8 cellular contexts compared by ENCODE assay signal in the genomic region with DNA sequence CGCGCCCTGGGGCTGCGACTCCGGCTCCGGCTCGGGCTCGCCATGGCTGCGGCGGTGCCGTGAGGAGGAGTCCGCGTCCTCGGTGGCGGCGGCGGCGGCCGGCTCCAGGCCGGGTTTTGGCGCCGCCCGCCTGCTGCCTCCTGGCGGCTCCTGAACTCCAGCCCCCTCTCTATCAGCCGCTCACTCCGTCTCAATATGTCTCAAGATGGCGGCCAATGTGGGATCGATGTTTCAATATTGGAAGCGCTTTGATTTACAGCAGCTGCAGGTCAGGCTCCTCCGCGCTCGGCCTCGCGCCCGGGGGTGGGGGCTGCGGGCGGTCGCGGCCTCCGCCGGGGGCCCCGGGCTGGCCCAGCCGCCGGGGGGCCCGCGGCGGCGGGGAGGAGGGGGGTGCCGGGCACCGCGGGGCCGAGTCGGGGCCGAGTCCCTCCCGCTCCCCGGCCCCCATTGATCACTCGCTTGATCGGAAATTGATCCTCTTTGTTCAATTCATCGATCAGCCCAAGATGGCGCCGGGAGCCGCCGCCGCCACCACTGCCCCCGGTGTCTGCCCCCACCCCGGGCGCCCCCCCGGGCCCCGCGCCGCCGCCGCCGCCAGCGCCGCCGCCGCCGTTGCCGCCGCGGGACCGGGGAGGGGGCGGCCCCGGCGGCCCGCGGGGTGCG. TPM values are rescaled to one million over a fixed set of nuclear protein-coding genes. Genes with fewer than 3 reads are reported as not detected.
DNase-seq lines count a peak whose midpoint lies in the region; ATAC-seq, FAIRE-seq and TF ChIP-seq lines count a peak whose summit lies in the region.

No MANE protein-coding gene starts in this region.

- H3K36me3 ChIP-seq in K562 (ENCODE audit: control insufficient read depth, insufficient read depth, low read length) = peaks cover 14% of the 10 kb centered on the region; the same call in 2 of the 3 replicates

- peaks cover 55% of the 10 kb centered on the region for H3K79me2 ChIP-seq in K562 (ENCODE audit: control insufficient read depth, insufficient read depth, low read length)

- no peak for TF ChIP-seq EP300 in K562 (IDR thresholded peaks at IDR 0.05; ENCODE audit: low read length)

- peak overlapping the region; percentile 72; the same call in 1 of the 2 replicates for H3K4me2 ChIP-seq in K562 (ENCODE audit: insufficient read depth, low read length)

- peak; percentile 48 for DNase-seq in GM12864 (ENCODE audit: low read depth)
- peak; percentile 17 for DNase-seq in NCI-H1694 (lab: John Stamatoyannopoulos, UW)
- DNase-seq in T-helper 22 cell (ENCODE audit: low read depth) = peak; percentile 54
- peak; percentile 82 to 89 (median 85) for DNase-seq in K562 (ENCODE audit: extremely low read depth in 1 of 4, low spot score in 3 of 4)
- peak; percentile 40 for DNase-seq in skeletal muscle cell (ENCODE audit: low read depth)
- DNase-seq in GOT3 (lab: John Stamatoyannopoulos, UW) = no peak

- TF ChIP-seq RAD21 in K562 (CRISPR knock-in tag; conservative IDR thresholded peaks at IDR 0.05 in 1 of 2, IDR thresholded peaks at IDR 0.05 in 1 of 2) = no peak

- POLR2A ChIA-PET in K562 (lab: Yijun Ruan, JAX) = no interaction called here

- H4K20me1 ChIP-seq in K562 (replicated peaks; ENCODE audit: control insufficient read depth, insufficient read depth, low read length) = peaks cover 23% of the 10 kb centered on the region

- no peaks in the 10 kb centered on the region for H3K9me3 ChIP-seq in K562 (replicated peaks; ENCODE audit: control insufficient read depth, insufficient read depth, low read depth, low read length)

- TF ChIP-seq POLR2A in K562 (conservative IDR thresholded peaks at IDR 0.05) = no peak

- H3K4me1 ChIP-seq in K562 (replicated peaks in 1 of 2; ENCODE audit: control insufficient read depth in 2 of 2, insufficient read depth in 2 of 2, low read length in 2 of 2) = peaks cover 27 to 34% of the 10 kb centered on the region in 2 experiments

- CTCF ChIA-PET in K562 (lab: Yijun Ruan, JAX; ENCODE audit: low intra/inter-chr PET ratio) = interaction anchor here (0.7 to 1.7 kb wide), 4 partner anchors 126 to 265 kb away, joined by 3 to 21 read pairs (median 8); no protein-coding TSS in a partner anchor

- peak overlapping the region; percentile 76 for H3K27ac ChIP-seq in K562 (ENCODE audit: extremely low read depth, low read depth, low read length)

- peak; percentile 19 for FAIRE-seq in K562 (lab: Jason Lieb, UNC)

- BruUV-seq in K562 (replicated peaks; lab: Mats Ljungman, UMichigan) = no TSS peak

- H3K9me1 ChIP-seq in K562 (ENCODE audit: control insufficient read depth, insufficient read depth, low read length) = no peaks in the 10 kb centered on the region

- peak overlapping the region; percentile 64 to 91; a peak in 3 of 4 replicates for H3K9ac ChIP-seq in K562 (ENCODE audit: insufficient read depth in 1 of 2, low read depth in 2 of 2, low read length in 2 of 2)

- H3K27me3 ChIP-seq in K562 (ENCODE audit: control insufficient read depth in 2 of 2, insufficient read depth in 2 of 2, low read length in 2 of 2) = no peaks in the 10 kb centered on the region

- H3K4me3 ChIP-seq in GM12864 (ENCODE audit: low read depth, low read length) (peak overlapping the region; percentile 67), K562 (peak overlapping the region; percentile 68), iPS-11a (ENCODE audit: low read depth, low read length) (peak overlapping the region; percentile 53), skeletal muscle cell (ENCODE audit: low read depth, low read length) (peak overlapping the region; percentile 56)

- H2AFZ ChIP-seq in K562 (ENCODE audit: low read depth, low read length) = peak overlapping the region; percentile 64

- WGBS in K562 (ENCODE audit: insufficient coverage, low coverage, missing lambda C conversion rate) = 0% methylated on average over 10 of the region's 88 CpGs

- ATAC-seq in HG02642 (IDR thresholded peaks at IDR 0.05; ENCODE audit: poor library complexity, unreplicated experiment) (peak; percentile 62), K562 (peak; percentile 56)

- TF ChIP-seq CTCF in GM12864 (IDR thresholded peaks at IDR 0.05; ENCODE audit: low read depth, low read length, missing control alignments) (no peak), K562 (IDR thresholded peaks at IDR 0.05 in 2 of 3, conservative IDR thresholded peaks at IDR 0.05 in 1 of 3; ENCODE audit: insufficient read depth in 2 of 3, low read depth in 1 of 3, low read length in 3 of 3) (peak in 2 of 3 experiments; percentile 31 to 35; a peak in 2 of 6 replicates)

- in situ Hi-C loops in K562 (cut with MboI) = no loop called here

- intact Hi-C loops in K562 (cut with micrococcal nuclease) = loop anchor here (2.0 to 5.0 kb wide), 7 partner anchors 74 to 421 kb away; no protein-coding TSS in a partner anchor

TF ChIP-seq in K562, 482 proteins besides CTCF, POLR2A, EP300 and RAD21 (continues in another document):
- no peak for TF ChIP-seq ZNF347 (CRISPR knock-in tag; IDR thresholded peaks at IDR 0.05; ENCODE audit: low read depth)
- TF ChIP-seq, protein P1, sequence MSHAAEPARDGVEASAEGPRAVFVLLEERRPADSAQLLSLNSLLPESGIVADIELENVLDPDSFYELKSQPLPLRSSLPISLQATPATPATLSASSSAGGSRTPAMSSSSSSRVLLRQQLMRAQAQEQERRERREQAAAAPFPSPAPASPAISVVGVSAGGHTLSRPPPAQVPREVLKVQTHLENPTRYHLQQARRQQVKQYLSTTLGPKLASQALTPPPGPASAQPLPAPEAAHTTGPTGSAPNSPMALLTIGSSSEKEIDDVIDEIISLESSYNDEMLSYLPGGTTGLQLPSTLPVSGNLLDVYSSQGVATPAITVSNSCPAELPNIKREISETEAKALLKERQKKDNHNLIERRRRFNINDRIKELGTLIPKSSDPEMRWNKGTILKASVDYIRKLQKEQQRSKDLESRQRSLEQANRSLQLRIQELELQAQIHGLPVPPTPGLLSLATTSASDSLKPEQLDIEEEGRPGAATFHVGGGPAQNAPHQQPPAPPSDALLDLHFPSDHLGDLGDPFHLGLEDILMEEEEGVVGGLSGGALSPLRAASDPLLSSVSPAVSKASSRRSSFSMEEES (CRISPR knock-in tag; IDR thresholded peaks at IDR 0.05) = no peak
- TF ChIP-seq SMAD1 (IDR thresholded peaks at IDR 0.05; ENCODE audit: low read depth, low read length, partially characterized antibody) = peak; percentile 68
- TF ChIP-seq ZNF23 (CRISPR knock-in tag; IDR thresholded peaks at IDR 0.05) = no peak
- TF ChIP-seq GABPA (tag; conservative IDR thresholded peaks at IDR 0.05; ENCODE audit: low read depth) = no peak
- TF ChIP-seq PHTF2 (CRISPR knock-in tag; IDR thresholded peaks at IDR 0.05) = no peak
- no peak for TF ChIP-seq SLC30A9 (CRISPR knock-in tag; IDR thresholded peaks at IDR 0.05)
- TF ChIP-seq, protein P2, sequence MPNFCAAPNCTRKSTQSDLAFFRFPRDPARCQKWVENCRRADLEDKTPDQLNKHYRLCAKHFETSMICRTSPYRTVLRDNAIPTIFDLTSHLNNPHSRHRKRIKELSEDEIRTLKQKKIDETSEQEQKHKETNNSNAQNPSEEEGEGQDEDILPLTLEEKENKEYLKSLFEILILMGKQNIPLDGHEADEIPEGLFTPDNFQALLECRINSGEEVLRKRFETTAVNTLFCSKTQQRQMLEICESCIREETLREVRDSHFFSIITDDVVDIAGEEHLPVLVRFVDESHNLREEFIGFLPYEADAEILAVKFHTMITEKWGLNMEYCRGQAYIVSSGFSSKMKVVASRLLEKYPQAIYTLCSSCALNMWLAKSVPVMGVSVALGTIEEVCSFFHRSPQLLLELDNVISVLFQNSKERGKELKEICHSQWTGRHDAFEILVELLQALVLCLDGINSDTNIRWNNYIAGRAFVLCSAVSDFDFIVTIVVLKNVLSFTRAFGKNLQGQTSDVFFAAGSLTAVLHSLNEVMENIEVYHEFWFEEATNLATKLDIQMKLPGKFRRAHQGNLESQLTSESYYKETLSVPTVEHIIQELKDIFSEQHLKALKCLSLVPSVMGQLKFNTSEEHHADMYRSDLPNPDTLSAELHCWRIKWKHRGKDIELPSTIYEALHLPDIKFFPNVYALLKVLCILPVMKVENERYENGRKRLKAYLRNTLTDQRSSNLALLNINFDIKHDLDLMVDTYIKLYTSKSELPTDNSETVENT (CRISPR knock-in tag; IDR thresholded peaks at IDR 0.05) = 0 out of 2 replicates have a peak, but pooled peaks have one; percentile 12

RNA-seq across cellular contexts. Expression of a gene that starts 1.5 kb away (rescaled TPM):
- total RNA-seq in K562 (2011; cell fraction: chromatin; rRNA removed; ENCODE audit: low replicate concordance) = 271 and 342 TPM in 2 replicates
- 121 and 144 TPM in 2 replicates for total RNA-seq in K562 (2011; cell fraction: nucleolus; rRNA removed)
- 169 and 178 TPM in 2 replicates for total RNA-seq in K562 (2011; cell fraction: nucleoplasm; rRNA removed)
- total RNA-seq in K562 (2014; rRNA removed) (25.2 and 34.2 TPM in 2 replicates), K562 (2014; rRNA removed; fragmentation: Illumina TruSeq; extraction: Trizol) (33.0 and 41.3 TPM in 2 replicates), K562 (2015; rRNA removed; fragmentation: Illumina TruSeq; extraction: Trizol) (25.2 and 26.2 TPM in 2 replicates), K562 (2021) (52.9 and 55.3 TPM in 2 replicates)
- polyA plus RNA-seq in K562 (2011; rRNA removed) (9.6 and 13.0 TPM in 2 replicates), K562 (2014; fragmentation: Illumina TruSeq; extraction: Trizol) (31.9 and 32.2 TPM in 2 replicates), K562 (2014; fragmentation: Nextera tagmentation; extraction: Ambion mirVana) (1 to 10 TPM; 3.6 to 6.7 TPM), K562 (2014; rRNA removed) (21.4 and 24.7 TPM in 2 replicates)
- 9.5 and 20.1 TPM in 2 replicates for polyA plus RNA-seq in K562 (2011; cell fraction: cytosol; rRNA removed)
- 8.9 and 14.8 TPM in 2 replicates for polyA plus RNA-seq in K562 (2011; cell fraction: nucleus; rRNA removed)
- polyA plus RNA-seq in K562 (2012) = 27.5 and 61.2 TPM in 2 replicates
- 33.4 and 37.2 TPM in 2 replicates for polyA minus RNA-seq in K562 (2011; rRNA and poly(A)+ RNA removed)
- 13.4 and 20.4 TPM in 2 replicates for polyA minus RNA-seq in K562 (2011; cell fraction: cytosol; rRNA and poly(A)+ RNA removed)
- polyA minus RNA-seq in K562 (2011; cell fraction: nucleus; rRNA and poly(A)+ RNA removed) = 30.6 and 60.0 TPM in 2 replicates
